In the genomic region with DNA sequence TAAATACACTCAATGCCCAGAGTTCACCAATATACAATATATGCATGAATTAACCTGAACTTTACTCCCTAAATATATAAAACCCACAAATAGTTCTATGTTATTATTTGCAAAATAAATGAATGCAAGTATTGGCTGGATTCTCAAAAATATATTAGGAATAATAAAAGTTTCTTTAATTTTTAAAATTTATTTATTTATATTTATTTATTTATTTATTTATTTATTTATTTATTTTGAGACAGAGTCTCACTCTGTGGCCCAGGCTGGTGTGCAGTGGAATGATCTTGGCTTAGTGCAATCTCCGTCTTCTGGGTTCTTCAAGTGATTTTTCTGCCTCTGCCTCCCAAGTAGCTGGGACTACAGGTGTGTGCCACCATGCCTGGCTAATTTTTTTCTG, we compare ENCODE assay signal across 28 cellular contexts.
"Had no signal": no experiment of that assay in that cellular context is flagged by ENCODE, and none has a peak within 500 bp of the region (broad histone marks: within the 10 kb centered on the region; RNA-seq: fewer than 3 reads in every experiment).

No MANE protein-coding gene starts in this region.

- H3K9me3 Mint-ChIP-seq: dendritic cell treated with granulocyte-macrophage colony-stimulating factor and Interleukin-4, amounts not matched to agents 40 ng/mL and 50 ng/mL, for 4 days; effector memory CD8-positive, alpha-beta T cell had no signal

- H3K27me3 ChIP-seq: colonic mucosa, dorsolateral prefrontal cortex, esophagus muscularis mucosa, esophagus squamous epithelium, foreskin keratinocyte, gastrocnemius medialis, gastroesophageal sphincter, heart left ventricle, heart right ventricle had no signal

- H3K27ac ChIP-seq: colonic mucosa, coronary artery, dorsolateral prefrontal cortex, epithelial cell of prostate, esophagus muscularis mucosa, esophagus squamous epithelium, foreskin keratinocyte, gastrocnemius medialis, gastroesophageal sphincter, heart left ventricle, heart right ventricle had no signal

- H3K4me3 ChIP-seq: colonic mucosa, coronary artery, dorsolateral prefrontal cortex, esophagus muscularis mucosa, esophagus squamous epithelium, gastrocnemius medialis, gastroesophageal sphincter, heart left ventricle, heart right ventricle had no signal

- H3K36me3 ChIP-seq: colonic mucosa, esophagus muscularis mucosa, esophagus squamous epithelium, gastrocnemius medialis, gastroesophageal sphincter, heart left ventricle, heart right ventricle had no signal

- H3K4me1 ChIP-seq: colonic mucosa, esophagus muscularis mucosa, esophagus squamous epithelium, foreskin keratinocyte, gastrocnemius medialis, gastroesophageal sphincter had no signal

- ATAC-seq: effector memory CD8-positive, alpha-beta T cell; esophagus mucosa; foreskin keratinocyte; gastrocnemius medialis; gastroesophageal sphincter; heart left ventricle; heart right ventricle had no signal

- H3K4me3 Mint-ChIP-seq: dendritic cell treated with granulocyte-macrophage colony-stimulating factor and Interleukin-4, amounts not matched to agents 40 ng/mL and 50 ng/mL, for 4 days; effector memory CD8-positive, alpha-beta T cell; endodermal cell had no signal

- DNase-seq: colonic mucosa; cortex of kidney; dermis blood vessel endothelial cell; dorsolateral prefrontal cortex; effector CD4-positive, alpha-beta T cell; effector CD8-positive, alpha-beta T cell; effector memory CD4-positive, alpha-beta T cell; effector memory CD8-positive, alpha-beta T cell; endodermal cell; erythroblast; esophagus squamous epithelium; foreskin fibroblast; foreskin keratinocyte; foreskin melanocyte; gastrocnemius medialis; glutamatergic neuron; head of caudate nucleus; heart left ventricle; heart right ventricle had no signal

- H3K4me1 Mint-ChIP-seq: endodermal cell had no signal

- H3K27ac Mint-ChIP-seq: dendritic cell treated with granulocyte-macrophage colony-stimulating factor and Interleukin-4, amounts not matched to agents 40 ng/mL and 50 ng/mL, for 4 days; effector memory CD8-positive, alpha-beta T cell; endodermal cell had no signal

- H3K27me3 Mint-ChIP-seq: dendritic cell treated with granulocyte-macrophage colony-stimulating factor and Interleukin-4, amounts not matched to agents 40 ng/mL and 50 ng/mL, for 4 days; effector memory CD8-positive, alpha-beta T cell had no signal

- FAIRE-seq: colon, endometrium, endothelial cell of umbilical vein had no signal

- H3K9me3 ChIP-seq: colonic mucosa, esophagus squamous epithelium, gastrocnemius medialis, gastroesophageal sphincter, heart left ventricle had no signal
